ENCODE assay signal across 1 cellular context in the genomic region with DNA sequence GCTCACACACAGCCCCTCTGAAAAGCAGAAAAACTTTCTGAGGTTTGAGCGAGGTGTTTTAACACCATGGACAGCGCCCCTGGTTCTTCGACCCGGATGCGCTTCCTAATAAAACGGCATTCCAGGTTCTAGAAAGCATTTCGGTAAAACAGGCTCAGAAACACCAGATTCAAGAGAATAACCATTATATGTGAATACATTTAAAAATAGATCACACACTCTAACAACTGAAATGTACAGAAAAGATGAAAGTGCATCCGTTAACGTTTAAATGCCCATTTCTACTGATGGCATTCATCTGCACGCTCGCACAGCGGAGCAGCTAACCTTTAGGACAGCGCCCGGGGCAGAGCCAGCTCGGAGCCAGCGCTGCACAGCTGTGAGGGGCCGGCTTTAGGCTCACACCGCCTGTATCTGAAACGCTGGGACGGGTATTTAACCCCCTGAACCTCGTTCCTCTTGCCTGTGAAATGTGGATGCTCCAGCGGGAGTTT.
A peak's percentile ranks its signal among the peaks of the same experiment; 100 is the strongest.
TF ChIP-seq lines count a peak whose summit lies in the region.

No MANE protein-coding gene starts in this region.

TF ChIP-seq in HepG2, 621 proteins besides CTCF, POLR2A, EP300 and RAD21 (continues in another document):
- TF ChIP-seq, protein P1, sequence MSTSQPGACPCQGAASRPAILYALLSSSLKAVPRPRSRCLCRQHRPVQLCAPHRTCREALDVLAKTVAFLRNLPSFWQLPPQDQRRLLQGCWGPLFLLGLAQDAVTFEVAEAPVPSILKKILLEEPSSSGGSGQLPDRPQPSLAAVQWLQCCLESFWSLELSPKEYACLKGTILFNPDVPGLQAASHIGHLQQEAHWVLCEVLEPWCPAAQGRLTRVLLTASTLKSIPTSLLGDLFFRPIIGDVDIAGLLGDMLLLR (CRISPR knock-in tag; IDR thresholded peaks at IDR 0.05), result no peak
- TF ChIP-seq, protein P2, sequence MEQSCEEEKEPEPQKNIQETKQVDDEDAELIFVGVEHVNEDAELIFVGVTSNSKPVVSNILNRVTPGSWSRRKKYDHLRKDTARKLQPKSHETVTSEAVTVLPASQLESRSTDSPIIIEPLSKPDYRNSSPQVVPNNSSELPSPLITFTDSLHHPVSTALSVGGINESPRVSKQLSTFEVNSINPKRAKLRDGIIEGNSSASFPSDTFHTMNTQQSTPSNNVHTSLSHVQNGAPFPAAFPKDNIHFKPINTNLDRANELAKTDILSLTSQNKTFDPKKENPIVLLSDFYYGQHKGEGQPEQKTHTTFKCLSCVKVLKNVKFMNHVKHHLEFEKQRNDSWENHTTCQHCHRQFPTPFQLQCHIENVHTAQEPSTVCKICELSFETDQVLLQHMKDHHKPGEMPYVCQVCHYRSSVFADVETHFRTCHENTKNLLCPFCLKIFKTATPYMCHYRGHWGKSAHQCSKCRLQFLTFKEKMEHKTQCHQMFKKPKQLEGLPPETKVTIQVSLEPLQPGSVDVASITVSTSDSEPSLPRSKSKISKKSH (CRISPR knock-in tag; IDR thresholded peaks at IDR 0.05; ENCODE audit: borderline replicate concordance), result no peak
- no peak for TF ChIP-seq HOXA3 (CRISPR knock-in tag; IDR thresholded peaks at IDR 0.05)
- TF ChIP-seq, protein P3, sequence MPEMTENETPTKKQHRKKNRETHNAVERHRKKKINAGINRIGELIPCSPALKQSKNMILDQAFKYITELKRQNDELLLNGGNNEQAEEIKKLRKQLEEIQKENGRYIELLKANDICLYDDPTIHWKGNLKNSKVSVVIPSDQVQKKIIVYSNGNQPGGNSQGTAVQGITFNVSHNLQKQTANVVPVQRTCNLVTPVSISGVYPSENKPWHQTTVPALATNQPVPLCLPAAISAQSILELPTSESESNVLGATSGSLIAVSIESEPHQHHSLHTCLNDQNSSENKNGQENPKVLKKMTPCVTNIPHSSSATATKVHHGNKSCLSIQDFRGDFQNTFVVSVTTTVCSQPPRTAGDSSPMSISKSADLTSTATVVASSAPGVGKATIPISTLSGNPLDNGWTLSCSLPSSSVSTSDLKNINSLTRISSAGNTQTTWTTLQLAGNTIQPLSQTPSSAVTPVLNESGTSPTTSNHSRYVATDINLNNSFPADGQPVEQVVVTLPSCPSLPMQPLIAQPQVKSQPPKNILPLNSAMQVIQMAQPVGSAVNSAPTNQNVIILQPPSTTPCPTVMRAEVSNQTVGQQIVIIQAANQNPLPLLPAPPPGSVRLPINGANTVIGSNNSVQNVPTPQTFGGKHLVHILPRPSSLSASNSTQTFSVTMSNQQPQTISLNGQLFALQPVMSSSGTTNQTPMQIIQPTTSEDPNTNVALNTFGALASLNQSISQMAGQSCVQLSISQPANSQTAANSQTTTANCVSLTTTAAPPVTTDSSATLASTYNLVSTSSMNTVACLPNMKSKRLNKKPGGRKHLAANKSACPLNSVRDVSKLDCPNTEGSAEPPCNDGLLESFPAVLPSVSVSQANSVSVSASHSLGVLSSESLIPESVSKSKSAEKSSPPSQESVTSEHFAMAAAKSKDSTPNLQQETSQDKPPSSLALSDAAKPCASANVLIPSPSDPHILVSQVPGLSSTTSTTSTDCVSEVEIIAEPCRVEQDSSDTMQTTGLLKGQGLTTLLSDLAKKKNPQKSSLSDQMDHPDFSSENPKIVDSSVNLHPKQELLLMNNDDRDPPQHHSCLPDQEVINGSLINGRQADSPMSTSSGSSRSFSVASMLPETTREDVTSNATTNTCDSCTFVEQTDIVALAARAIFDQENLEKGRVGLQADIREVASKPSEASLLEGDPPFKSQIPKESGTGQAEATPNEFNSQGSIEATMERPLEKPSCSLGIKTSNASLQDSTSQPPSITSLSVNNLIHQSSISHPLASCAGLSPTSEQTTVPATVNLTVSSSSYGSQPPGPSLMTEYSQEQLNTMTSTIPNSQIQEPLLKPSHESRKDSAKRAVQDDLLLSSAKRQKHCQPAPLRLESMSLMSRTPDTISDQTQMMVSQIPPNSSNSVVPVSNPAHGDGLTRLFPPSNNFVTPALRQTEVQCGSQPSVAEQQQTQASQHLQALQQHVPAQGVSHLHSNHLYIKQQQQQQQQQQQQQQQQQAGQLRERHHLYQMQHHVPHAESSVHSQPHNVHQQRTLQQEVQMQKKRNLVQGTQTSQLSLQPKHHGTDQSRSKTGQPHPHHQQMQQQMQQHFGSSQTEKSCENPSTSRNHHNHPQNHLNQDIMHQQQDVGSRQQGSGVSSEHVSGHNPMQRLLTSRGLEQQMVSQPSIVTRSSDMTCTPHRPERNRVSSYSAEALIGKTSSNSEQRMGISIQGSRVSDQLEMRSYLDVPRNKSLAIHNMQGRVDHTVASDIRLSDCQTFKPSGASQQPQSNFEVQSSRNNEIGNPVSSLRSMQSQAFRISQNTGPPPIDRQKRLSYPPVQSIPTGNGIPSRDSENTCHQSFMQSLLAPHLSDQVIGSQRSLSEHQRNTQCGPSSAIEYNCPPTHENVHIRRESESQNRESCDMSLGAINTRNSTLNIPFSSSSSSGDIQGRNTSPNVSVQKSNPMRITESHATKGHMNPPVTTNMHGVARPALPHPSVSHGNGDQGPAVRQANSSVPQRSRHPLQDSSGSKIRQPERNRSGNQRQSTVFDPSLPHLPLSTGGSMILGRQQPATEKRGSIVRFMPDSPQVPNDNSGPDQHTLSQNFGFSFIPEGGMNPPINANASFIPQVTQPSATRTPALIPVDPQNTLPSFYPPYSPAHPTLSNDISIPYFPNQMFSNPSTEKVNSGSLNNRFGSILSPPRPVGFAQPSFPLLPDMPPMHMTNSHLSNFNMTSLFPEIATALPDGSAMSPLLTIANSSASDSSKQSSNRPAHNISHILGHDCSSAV (CRISPR knock-in tag; IDR thresholded peaks at IDR 0.05; ENCODE audit: borderline replicate concordance), result no peak
- TF ChIP-seq ZNF282 (IDR thresholded peaks at IDR 0.05; ENCODE audit: partially characterized antibody), result no peak
- no peak for TF ChIP-seq ZNF253 (CRISPR knock-in tag; IDR thresholded peaks at IDR 0.05; ENCODE audit: borderline replicate concordance)
- no peak for TF ChIP-seq MAFF (IDR thresholded peaks at IDR 0.05; ENCODE audit: low read depth, low read length)
- 0 out of 2 replicates have a peak, but pooled peaks have one; percentile 21 for TF ChIP-seq ZNF605 (CRISPR knock-in tag; IDR thresholded peaks at IDR 0.05)
- TF ChIP-seq, protein P4, sequence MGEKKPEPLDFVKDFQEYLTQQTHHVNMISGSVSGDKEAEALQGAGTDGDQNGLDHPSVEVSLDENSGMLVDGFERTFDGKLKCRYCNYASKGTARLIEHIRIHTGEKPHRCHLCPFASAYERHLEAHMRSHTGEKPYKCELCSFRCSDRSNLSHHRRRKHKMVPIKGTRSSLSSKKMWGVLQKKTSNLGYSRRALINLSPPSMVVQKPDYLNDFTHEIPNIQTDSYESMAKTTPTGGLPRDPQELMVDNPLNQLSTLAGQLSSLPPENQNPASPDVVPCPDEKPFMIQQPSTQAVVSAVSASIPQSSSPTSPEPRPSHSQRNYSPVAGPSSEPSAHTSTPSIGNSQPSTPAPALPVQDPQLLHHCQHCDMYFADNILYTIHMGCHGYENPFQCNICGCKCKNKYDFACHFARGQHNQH (CRISPR knock-in tag; IDR thresholded peaks at IDR 0.05), result peak; percentile 59; the same call in 1 of the 2 replicates
- TF ChIP-seq, protein P5, sequence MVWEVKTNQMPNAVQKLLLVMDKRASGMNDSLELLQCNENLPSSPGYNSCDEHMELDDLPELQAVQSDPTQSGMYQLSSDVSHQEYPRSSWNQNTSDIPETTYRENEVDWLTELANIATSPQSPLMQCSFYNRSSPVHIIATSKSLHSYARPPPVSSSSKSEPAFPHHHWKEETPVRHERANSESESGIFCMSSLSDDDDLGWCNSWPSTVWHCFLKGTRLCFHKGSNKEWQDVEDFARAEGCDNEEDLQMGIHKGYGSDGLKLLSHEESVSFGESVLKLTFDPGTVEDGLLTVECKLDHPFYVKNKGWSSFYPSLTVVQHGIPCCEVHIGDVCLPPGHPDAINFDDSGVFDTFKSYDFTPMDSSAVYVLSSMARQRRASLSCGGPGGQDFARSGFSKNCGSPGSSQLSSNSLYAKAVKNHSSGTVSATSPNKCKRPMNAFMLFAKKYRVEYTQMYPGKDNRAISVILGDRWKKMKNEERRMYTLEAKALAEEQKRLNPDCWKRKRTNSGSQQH (CRISPR knock-in tag; IDR thresholded peaks at IDR 0.05; ENCODE audit: low read depth), result peak; percentile 86; the same call in 1 of the 2 replicates
- no peak for TF ChIP-seq SRSF9 (IDR thresholded peaks at IDR 0.05; ENCODE audit: borderline replicate concordance, insufficient read depth, low read depth, low read length, poor library complexity, severe bottlenecking)
- TF ChIP-seq FOXA1 (IDR thresholded peaks at IDR 0.05), result no peak
- TF ChIP-seq FOXA1 (CRISPR knock-in tag; IDR thresholded peaks at IDR 0.05), result no peak
- TF ChIP-seq ZNF749 (CRISPR knock-in tag; IDR thresholded peaks at IDR 0.05; ENCODE audit: borderline replicate concordance), result 0 out of 2 replicates have a peak, but pooled peaks have one; percentile 31
- no peak for TF ChIP-seq POLR2G (IDR thresholded peaks at IDR 0.05; ENCODE audit: low read depth, low read length)
- no peak for TF ChIP-seq ZNF20 (CRISPR knock-in tag; IDR thresholded peaks at IDR 0.05)
- TF ChIP-seq, protein P6, sequence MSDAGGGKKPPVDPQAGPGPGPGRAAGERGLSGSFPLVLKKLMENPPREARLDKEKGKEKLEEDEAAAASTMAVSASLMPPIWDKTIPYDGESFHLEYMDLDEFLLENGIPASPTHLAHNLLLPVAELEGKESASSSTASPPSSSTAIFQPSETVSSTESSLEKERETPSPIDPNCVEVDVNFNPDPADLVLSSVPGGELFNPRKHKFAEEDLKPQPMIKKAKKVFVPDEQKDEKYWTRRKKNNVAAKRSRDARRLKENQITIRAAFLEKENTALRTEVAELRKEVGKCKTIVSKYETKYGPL (CRISPR knock-in tag; IDR thresholded peaks at IDR 0.05), result 0 out of 2 replicates have a peak, but pooled peaks have one; percentile 74
- no peak for TF ChIP-seq CHD2 (IDR thresholded peaks at IDR 0.05; ENCODE audit: low read depth, low read length)
- TF ChIP-seq, protein P7, sequence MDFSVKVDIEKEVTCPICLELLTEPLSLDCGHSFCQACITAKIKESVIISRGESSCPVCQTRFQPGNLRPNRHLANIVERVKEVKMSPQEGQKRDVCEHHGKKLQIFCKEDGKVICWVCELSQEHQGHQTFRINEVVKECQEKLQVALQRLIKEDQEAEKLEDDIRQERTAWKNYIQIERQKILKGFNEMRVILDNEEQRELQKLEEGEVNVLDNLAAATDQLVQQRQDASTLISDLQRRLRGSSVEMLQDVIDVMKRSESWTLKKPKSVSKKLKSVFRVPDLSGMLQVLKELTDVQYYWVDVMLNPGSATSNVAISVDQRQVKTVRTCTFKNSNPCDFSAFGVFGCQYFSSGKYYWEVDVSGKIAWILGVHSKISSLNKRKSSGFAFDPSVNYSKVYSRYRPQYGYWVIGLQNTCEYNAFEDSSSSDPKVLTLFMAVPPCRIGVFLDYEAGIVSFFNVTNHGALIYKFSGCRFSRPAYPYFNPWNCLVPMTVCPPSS (IDR thresholded peaks at IDR 0.05), result no peak
- TF ChIP-seq RXRA (CRISPR knock-in tag; IDR thresholded peaks at IDR 0.05), result no peak
- TF ChIP-seq CBX2 (IDR thresholded peaks at IDR 0.05; ENCODE audit: low read depth, low read length), result no peak
- no peak for TF ChIP-seq CBX2 (CRISPR knock-in tag; IDR thresholded peaks at IDR 0.05; ENCODE audit: low read depth)
- no peak for TF ChIP-seq TBL1XR1 (IDR thresholded peaks at IDR 0.05; ENCODE audit: borderline replicate concordance, low read length, partially characterized antibody)
- TF ChIP-seq CCAR2 (optimal IDR thresholded peaks at IDR 0.05; ENCODE audit: low read depth, low read length), result no peak
- no peak for TF ChIP-seq MAF1 (CRISPR knock-in tag; IDR thresholded peaks at IDR 0.05; ENCODE audit: borderline replicate concordance)
- no peak for TF ChIP-seq ZNF274 (CRISPR knock-in tag; IDR thresholded peaks at IDR 0.05)
- no peak for TF ChIP-seq SP5 (CRISPR knock-in tag; IDR thresholded peaks at IDR 0.05; ENCODE audit: borderline replicate concordance, low read depth)
- no peak for TF ChIP-seq ZNF569 (CRISPR knock-in tag; IDR thresholded peaks at IDR 0.05; ENCODE audit: borderline replicate concordance)
- TF ChIP-seq CBFB (CRISPR knock-in tag; IDR thresholded peaks at IDR 0.05), result no peak
- no peak for TF ChIP-seq ZNF790 (CRISPR knock-in tag; IDR thresholded peaks at IDR 0.05; ENCODE audit: borderline replicate concordance)
- no peak for TF ChIP-seq ZNF879 (CRISPR knock-in tag; IDR thresholded peaks at IDR 0.05)
- TF ChIP-seq SMYD3 (CRISPR knock-in tag; IDR thresholded peaks at IDR 0.05), result no peak
- TF ChIP-seq, protein P8, sequence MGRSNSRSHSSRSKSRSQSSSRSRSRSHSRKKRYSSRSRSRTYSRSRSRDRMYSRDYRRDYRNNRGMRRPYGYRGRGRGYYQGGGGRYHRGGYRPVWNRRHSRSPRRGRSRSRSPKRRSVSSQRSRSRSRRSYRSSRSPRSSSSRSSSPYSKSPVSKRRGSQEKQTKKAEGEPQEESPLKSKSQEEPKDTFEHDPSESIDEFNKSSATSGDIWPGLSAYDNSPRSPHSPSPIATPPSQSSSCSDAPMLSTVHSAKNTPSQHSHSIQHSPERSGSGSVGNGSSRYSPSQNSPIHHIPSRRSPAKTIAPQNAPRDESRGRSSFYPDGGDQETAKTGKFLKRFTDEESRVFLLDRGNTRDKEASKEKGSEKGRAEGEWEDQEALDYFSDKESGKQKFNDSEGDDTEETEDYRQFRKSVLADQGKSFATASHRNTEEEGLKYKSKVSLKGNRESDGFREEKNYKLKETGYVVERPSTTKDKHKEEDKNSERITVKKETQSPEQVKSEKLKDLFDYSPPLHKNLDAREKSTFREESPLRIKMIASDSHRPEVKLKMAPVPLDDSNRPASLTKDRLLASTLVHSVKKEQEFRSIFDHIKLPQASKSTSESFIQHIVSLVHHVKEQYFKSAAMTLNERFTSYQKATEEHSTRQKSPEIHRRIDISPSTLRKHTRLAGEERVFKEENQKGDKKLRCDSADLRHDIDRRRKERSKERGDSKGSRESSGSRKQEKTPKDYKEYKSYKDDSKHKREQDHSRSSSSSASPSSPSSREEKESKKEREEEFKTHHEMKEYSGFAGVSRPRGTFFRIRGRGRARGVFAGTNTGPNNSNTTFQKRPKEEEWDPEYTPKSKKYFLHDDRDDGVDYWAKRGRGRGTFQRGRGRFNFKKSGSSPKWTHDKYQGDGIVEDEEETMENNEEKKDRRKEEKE (IDR thresholded peaks at IDR 0.05), result no peak
- TF ChIP-seq NAIF1 (CRISPR knock-in tag; IDR thresholded peaks at IDR 0.05; ENCODE audit: borderline replicate concordance), result no peak
- no peak for TF ChIP-seq AGO2 (optimal IDR thresholded peaks at IDR 0.05; ENCODE audit: low read depth, low read length)
- TF ChIP-seq ATRX (CRISPR knock-in tag; IDR thresholded peaks at IDR 0.05; ENCODE audit: borderline replicate concordance), result no peak
- TF ChIP-seq, protein P9, sequence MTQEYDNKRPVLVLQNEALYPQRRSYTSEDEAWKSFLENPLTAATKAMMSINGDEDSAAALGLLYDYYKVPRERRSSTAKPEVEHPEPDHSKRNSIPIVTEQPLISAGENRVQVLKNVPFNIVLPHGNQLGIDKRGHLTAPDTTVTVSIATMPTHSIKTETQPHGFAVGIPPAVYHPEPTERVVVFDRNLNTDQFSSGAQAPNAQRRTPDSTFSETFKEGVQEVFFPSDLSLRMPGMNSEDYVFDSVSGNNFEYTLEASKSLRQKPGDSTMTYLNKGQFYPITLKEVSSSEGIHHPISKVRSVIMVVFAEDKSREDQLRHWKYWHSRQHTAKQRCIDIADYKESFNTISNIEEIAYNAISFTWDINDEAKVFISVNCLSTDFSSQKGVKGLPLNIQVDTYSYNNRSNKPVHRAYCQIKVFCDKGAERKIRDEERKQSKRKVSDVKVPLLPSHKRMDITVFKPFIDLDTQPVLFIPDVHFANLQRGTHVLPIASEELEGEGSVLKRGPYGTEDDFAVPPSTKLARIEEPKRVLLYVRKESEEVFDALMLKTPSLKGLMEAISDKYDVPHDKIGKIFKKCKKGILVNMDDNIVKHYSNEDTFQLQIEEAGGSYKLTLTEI (CRISPR knock-in tag; conservative IDR thresholded peaks at IDR 0.05), result no peak
